Comparison of ENCODE assay signal across 9 cellular contexts in the genomic region with DNA sequence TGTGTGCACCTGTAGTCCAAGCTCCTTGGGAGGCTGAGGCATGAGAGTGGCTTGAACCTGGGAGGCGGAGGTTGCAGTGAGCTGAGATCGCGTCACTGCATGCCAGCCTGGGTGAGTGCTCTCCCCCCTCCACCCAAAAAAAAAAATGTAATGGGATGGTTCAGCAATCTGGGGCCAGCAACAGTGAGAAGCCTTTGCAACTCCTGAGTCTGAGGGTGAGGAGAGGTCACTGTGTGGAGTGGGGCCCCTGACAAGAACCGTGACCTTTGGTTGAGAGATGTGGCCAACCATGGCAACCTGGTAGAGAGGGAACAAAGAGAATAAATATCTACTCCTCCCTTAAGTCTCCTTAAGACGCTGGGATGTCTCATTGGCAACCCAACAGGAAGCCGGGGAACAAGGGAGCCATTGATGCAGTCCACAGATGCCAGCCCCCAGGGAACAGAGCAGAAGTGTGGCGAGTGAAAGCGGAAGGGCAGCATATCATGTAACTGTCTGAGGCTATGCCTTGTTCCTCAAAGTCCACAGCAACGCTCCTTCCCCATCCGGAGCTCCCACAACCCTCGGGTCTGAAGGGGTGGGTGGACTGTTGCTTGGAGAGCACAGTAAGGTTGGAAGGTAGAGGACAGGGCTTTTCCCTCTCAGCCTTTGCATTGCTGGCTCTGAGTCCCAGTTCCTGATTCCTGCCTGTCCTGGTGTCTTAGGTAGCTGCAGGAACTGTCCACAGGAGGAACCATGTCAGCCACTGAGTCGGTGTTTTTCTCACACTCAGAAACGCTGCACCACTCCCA. TPM values are rescaled to one million over a fixed set of nuclear protein-coding genes. Genes with fewer than 3 reads are reported as not detected.
DNase-seq lines count a peak whose midpoint lies in the region; ATAC-seq and TF ChIP-seq lines count a peak whose summit lies in the region.
"Had no signal": no experiment of that assay in that cellular context is flagged by ENCODE, and none has a peak within 500 bp of the region (broad histone marks: within the 10 kb centered on the region; RNA-seq: fewer than 3 reads in every experiment).

No MANE protein-coding gene starts in this region.

- TF ChIP-seq EP300 in suprapubic skin (IDR thresholded peaks at IDR 0.05): no peak

- H3K27ac ChIP-seq in HUES48 (ENCODE audit: low read depth, low read length): peak overlapping the region; percentile 69
- H3K27ac ChIP-seq in ascending aorta: peak overlapping the region; percentile 91 to 95
- peak overlapping the region; percentile 90 for H3K27ac ChIP-seq in suprapubic skin

- peaks cover 77% of the 10 kb centered on the region for H3K4me1 ChIP-seq in HUES48 (ENCODE audit: control insufficient read depth, insufficient read depth, low read length)
- H3K4me1 ChIP-seq in ascending aorta: peaks cover 32 to 64% of the 10 kb centered on the region in 2 donors
- peaks cover 94% of the 10 kb centered on the region for H3K4me1 ChIP-seq in suprapubic skin

- TF ChIP-seq POLR2A in suprapubic skin (IDR thresholded peaks at IDR 0.05): no peak

- ATAC-seq in left lobe of liver (peak; percentile 35), GM19455 (IDR thresholded peaks at IDR 0.05; ENCODE audit: unreplicated experiment) (no peak)

- H3K9ac ChIP-seq in HUES48 (ENCODE audit: low read depth, low read length): no peak overlapping the region

- DNase-seq in ascending aorta (ENCODE audit: low spot score in 2 of 2): peak in 1 of 2 donors; percentile 31
- DNase-seq in left lobe of liver (ENCODE audit: low spot score): no peak
- no peak for DNase-seq in suprapubic skin (ENCODE audit: low spot score in 2 of 2)
- no peak for DNase-seq in NCI-H2029 treated with DMSO at 0.1 percent for 48 hours (lab: John Stamatoyannopoulos, UW)
- DNase-seq in NCI-H2107 treated with DMSO at 0.1 percent for 48 hours (lab: John Stamatoyannopoulos, UW; ENCODE audit: unreplicated experiment): no peak
- DNase-seq in activated gamma-delta T cell (lab: John Stamatoyannopoulos, UW): no peak

- intact Hi-C loops in ascending aorta (cut with DNase I): no loop called here

- H3K4me3 ChIP-seq in HUES48 (ENCODE audit: low read depth, low read length) (no peak overlapping the region), ascending aorta (no peak overlapping the region), suprapubic skin (no peak overlapping the region)

- H3K36me3 ChIP-seq in HUES48 (ENCODE audit: control insufficient read depth, insufficient read depth, low read length) (peaks cover 51% of the 10 kb centered on the region), ascending aorta (peaks cover 29% of the 10 kb centered on the region in 2 donors), suprapubic skin (peaks cover 16% of the 10 kb centered on the region)

- H3K9me3 ChIP-seq in HUES48 (ENCODE audit: control insufficient read depth, insufficient read depth, low read length) (no peaks in the 10 kb centered on the region), ascending aorta (no peaks in the 10 kb centered on the region), suprapubic skin (no peaks in the 10 kb centered on the region)

- TF ChIP-seq CTCF in ascending aorta (IDR thresholded peaks at IDR 0.05): no peak
- TF ChIP-seq CTCF in suprapubic skin (IDR thresholded peaks at IDR 0.05): no peak

- H3K27me3 ChIP-seq in HUES48 (ENCODE audit: control insufficient read depth, insufficient read depth, low read length): no peaks in the 10 kb centered on the region
- no peaks in the 10 kb centered on the region for H3K27me3 ChIP-seq in ascending aorta
- no peaks in the 10 kb centered on the region for H3K27me3 ChIP-seq in suprapubic skin

- 34% methylated on average over 12 of the region's 13 CpGs for WGBS in suprapubic skin

RNA-seq across cellular contexts. Expression of a gene that starts 8.3 kb away (rescaled TPM):
- 37.6 TPM for total RNA-seq in ascending aorta
- total RNA-seq in left lobe of liver: 2.8 TPM
- total RNA-seq in suprapubic skin: 10 to 100 TPM in 3 of 4 donors, 1 to 10 TPM in 1; 7.9 to 41.7 (median 28.4) TPM

RNA-seq across cellular contexts. Expression of a gene that starts 10.9 kb away (rescaled TPM):
- total RNA-seq in ascending aorta: 45.4 TPM
- total RNA-seq in left lobe of liver: 0.13 TPM
- 100 to 1,000 TPM in 3 of 4 donors, 10 to 100 TPM in 1; 72.3 to 233 (median 198) TPM for total RNA-seq in suprapubic skin

RNA-seq across cellular contexts. Expression of a gene that starts 41.5 kb away (rescaled TPM):
- total RNA-seq in ascending aorta: not detected
- 2.9 TPM for total RNA-seq in left lobe of liver
- total RNA-seq in suprapubic skin: 10 to 100 TPM; 21.9 to 51.1 (median 41.5) TPM
- total RNA-seq: fibroblast of villous mesenchyme had no signal

Comparison
In these comparisons a context has a peak if more than half of its experiments do, and no peak if none do; other contexts are left out.
1. RNA of a gene that starts 10.9 kb away (total RNA-seq): 72.3 to 233 TPM in suprapubic skin and 45.4 TPM in ascending aorta (single experiment); 0.13 TPM in left lobe of liver (single experiment); every median in the first group is over 10 times any median in the second.
2. Peak in every context shown above with its lines, with median percentiles within 50 percentile points of each other: H3K27ac ChIP-seq.